8 cellular contexts compared by ENCODE assay signal in the genomic region with DNA sequence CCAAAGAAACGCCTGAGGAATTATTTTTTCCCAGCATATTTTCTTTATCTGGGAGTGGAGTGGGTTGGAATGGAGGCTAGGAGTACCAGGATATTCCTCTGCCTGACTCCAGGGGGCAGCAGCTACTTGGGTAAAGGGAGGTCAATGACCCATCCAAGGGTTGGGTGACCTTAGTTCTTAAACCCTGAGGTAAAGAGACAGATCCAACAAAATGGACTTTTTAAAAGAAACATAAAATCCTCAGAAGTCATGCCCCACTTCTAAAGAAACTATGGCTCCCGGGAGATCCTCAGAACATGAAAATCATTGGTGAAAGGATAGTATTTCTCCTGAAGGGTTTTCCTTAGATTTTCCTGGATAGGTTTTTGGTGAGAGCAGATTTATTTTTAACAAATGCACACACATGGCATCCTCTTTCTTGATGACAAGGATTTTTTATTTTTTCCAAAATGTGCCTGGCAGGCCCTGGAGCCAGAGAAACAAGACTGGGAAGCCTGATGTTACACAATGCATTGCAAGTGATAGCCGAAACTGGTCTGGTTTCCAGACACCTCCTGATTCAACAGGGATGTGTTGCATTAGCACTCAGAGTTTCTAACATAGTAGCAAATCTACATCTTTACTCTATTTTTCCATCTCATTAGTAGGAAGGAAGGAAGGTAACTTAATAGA.
DNase-seq lines count a peak whose midpoint lies in the region; ATAC-seq and TF ChIP-seq lines count a peak whose summit lies in the region.

No MANE protein-coding gene starts in this region.

- no peak overlapping the region for H3K4me3 ChIP-seq in GM12865 (ENCODE audit: low read depth, low read length)
- H3K4me3 ChIP-seq in astrocyte of the spinal cord (ENCODE audit: low read depth, low read length), result no peak overlapping the region

- ATAC-seq in HG02970 (IDR thresholded peaks at IDR 0.05; ENCODE audit: low FRiP score, unreplicated experiment), result no peak
- no peak for ATAC-seq in GM21786 (IDR thresholded peaks at IDR 0.05; ENCODE audit: unreplicated experiment)

- in situ Hi-C loops in astrocyte of the spinal cord (cut with HindIII; ENCODE audit: low sequenced_read_pairs), result no loop called here

- H3K27ac ChIP-seq in substantia nigra (ENCODE audit: low read depth, low read length, poor library complexity, severe bottlenecking), result no peak overlapping the region

- peak; percentile 40 for TF ChIP-seq CTCF in GM12865 (IDR thresholded peaks at IDR 0.05; ENCODE audit: insufficient read depth, low read depth, low read length, missing control alignments)
- peak; percentile 81 for TF ChIP-seq CTCF in astrocyte of the spinal cord (IDR thresholded peaks at IDR 0.05; ENCODE audit: low read depth, low read length)

- DNase-seq in AML-193 (lab: John Stamatoyannopoulos, UW) (peak; percentile 8 to 21), GM12865 (ENCODE audit: low read depth) (peak; percentile 12), NCI-H1930 (lab: John Stamatoyannopoulos, UW) (peak; percentile 3 to 7), astrocyte of the spinal cord (ENCODE audit: low read depth, low spot score) (peak; percentile 34), iris pigment epithelial cell (ENCODE audit: low read depth) (peak; percentile 55), substantia nigra (lab: John Stamatoyannopoulos, UW) (peak in 32 of 49 donors; percentile 1 to 60 (median 24))

Comparison
In these comparisons a context has a peak if more than half of its experiments do, and no peak if none do; other contexts are left out.
1. DNase-seq: peak in every context shown above with its lines; median percentile 55 in iris pigment epithelial cell; 34 in astrocyte of the spinal cord; 24 in substantia nigra; 14 in AML-193; 12 in GM12865; 5 in NCI-H1930.